1 cellular context compared by ENCODE assay signal in genomic region chr2:112915300-112916144, GRCh38.
A peak's percentile ranks its signal among the peaks of the same experiment; 100 is the strongest.
TF ChIP-seq lines count a peak whose summit lies in the region.

No MANE protein-coding gene starts in this region.

TF ChIP-seq in HepG2, 621 proteins besides CTCF, POLR2A, EP300 and RAD21:
- TF ChIP-seq AHR (CRISPR knock-in tag; IDR thresholded peaks at IDR 0.05) (no peak), EED (CRISPR knock-in tag; IDR thresholded peaks at IDR 0.05) (0 out of 2 replicates have a peak, but pooled peaks have one; percentile 24)
TF ChIP-seq in HepG2: peak in this region for 1.
